Comparison of ENCODE assay signal across 1 cellular context in genomic region chr19:3146677-3147100, GRCh38.
TF ChIP-seq lines count a peak whose summit lies in the region.

No MANE protein-coding gene starts in this region.

TF ChIP-seq in H1, 55 proteins besides CTCF, POLR2A, EP300 and RAD21:
- no peak for TF ChIP-seq SP1 (IDR thresholded peaks at IDR 0.05; ENCODE audit: low read depth, low read length)
- peak; percentile 97 for TF ChIP-seq KDM1A (IDR thresholded peaks at IDR 0.05; ENCODE audit: borderline replicate concordance, low read length)
- TF ChIP-seq SIN3A (conservative IDR thresholded peaks at IDR 0.05 in 1 of 2, IDR thresholded peaks at IDR 0.05 in 1 of 2; ENCODE audit: low read depth in 1 of 2, low read length in 2 of 2): no peak
- no peak for TF ChIP-seq RXRA (IDR thresholded peaks at IDR 0.05; ENCODE audit: insufficient read depth, low read depth, low read length)
- TF ChIP-seq CEBPB (IDR thresholded peaks at IDR 0.05; ENCODE audit: low read depth, low read length): no peak
- TF ChIP-seq CBX8 (IDR thresholded peaks at IDR 0.05; ENCODE audit: borderline replicate concordance, low read depth, low read length): no peak
- no peak for TF ChIP-seq GABPA (IDR thresholded peaks at IDR 0.05; ENCODE audit: borderline replicate concordance, insufficient read depth, low read length)
- TF ChIP-seq, protein P1, sequence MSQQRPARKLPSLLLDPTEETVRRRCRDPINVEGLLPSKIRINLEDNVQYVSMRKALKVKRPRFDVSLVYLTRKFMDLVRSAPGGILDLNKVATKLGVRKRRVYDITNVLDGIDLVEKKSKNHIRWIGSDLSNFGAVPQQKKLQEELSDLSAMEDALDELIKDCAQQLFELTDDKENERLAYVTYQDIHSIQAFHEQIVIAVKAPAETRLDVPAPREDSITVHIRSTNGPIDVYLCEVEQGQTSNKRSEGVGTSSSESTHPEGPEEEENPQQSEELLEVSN (IDR thresholded peaks at IDR 0.05): no peak
- TF ChIP-seq KDM5A (IDR thresholded peaks at IDR 0.05; ENCODE audit: low read length): no peak
- no peak for TF ChIP-seq ZNF274 (IDR thresholded peaks at IDR 0.05; ENCODE audit: borderline replicate concordance, extremely low read depth, low read length)
- no peak for TF ChIP-seq RBBP5 (IDR thresholded peaks at IDR 0.05; ENCODE audit: borderline replicate concordance, low read depth, low read length)
- peak in 1 of 2 experiments; percentile 94; a peak in 1 of 4 replicates for TF ChIP-seq HDAC2 (IDR thresholded peaks at IDR 0.05; ENCODE audit: borderline replicate concordance in 1 of 2, low read depth in 2 of 2, low read length in 2 of 2)
- TF ChIP-seq CBX5 (IDR thresholded peaks at IDR 0.05; ENCODE audit: low read depth, low read length): no peak
- TF ChIP-seq, protein P2, sequence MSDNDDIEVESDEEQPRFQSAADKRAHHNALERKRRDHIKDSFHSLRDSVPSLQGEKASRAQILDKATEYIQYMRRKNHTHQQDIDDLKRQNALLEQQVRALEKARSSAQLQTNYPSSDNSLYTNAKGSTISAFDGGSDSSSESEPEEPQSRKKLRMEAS (IDR thresholded peaks at IDR 0.05): 0 out of 2 replicates have a peak, but pooled peaks have one; percentile 22
- TF ChIP-seq RFX5 (IDR thresholded peaks at IDR 0.05; ENCODE audit: borderline replicate concordance, low read depth, low read length): no peak
- no peak for TF ChIP-seq NANOG (IDR thresholded peaks at IDR 0.05; ENCODE audit: insufficient read depth, low read depth, low read length, poor library complexity, severe bottlenecking)
- TF ChIP-seq EGR1 (IDR thresholded peaks at IDR 0.05; ENCODE audit: borderline replicate concordance, low read depth, low read length): no peak
TF ChIP-seq in H1: peak in this region for 3.
